In the genomic region with DNA sequence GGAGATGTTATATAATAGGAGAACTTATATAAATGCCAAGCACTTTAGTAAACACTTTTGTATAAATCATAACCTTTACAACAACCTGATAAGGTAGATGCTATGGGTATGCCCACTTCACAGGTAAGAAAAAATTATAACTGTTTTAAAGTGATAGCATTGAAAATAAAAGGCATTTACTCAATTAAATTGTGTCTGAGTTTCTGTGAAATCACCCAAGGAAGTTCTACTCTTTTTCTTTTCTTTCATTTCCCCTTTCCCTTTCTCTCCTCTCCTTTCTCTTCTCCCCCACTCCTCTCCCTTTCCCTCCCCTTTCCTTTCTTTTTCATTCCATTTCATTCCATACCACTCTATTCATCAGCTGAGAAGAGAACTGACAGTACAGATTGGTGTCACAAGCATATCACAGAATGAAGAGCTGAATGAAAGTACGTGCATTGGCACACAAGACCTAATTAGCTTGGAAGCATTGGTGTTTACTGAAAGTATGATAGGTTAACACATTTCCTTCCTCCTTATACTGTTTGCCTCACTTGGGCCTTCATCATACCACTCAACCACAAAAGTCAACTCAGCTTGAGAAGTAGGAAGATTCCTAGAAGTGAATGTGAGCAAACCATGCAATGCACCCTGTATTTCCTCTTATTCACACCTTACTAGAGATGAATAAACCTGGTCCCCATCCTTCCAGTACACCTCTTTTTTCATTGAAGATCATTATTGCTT, we compare ENCODE assay signal across 13 cellular contexts.
A peak's percentile ranks its signal among the peaks of the same experiment; 100 is the strongest.
DNase-seq lines count a peak whose midpoint lies in the region; ATAC-seq and TF ChIP-seq lines count a peak whose summit lies in the region.
"Had no signal": no experiment of that assay in that cellular context is flagged by ENCODE, and none has a peak within 500 bp of the region (broad histone marks: within the 10 kb centered on the region; RNA-seq: fewer than 3 reads in every experiment).

No MANE protein-coding gene starts in this region.

- no peaks in the 10 kb centered on the region for H3K4me1 ChIP-seq in mucosa of descending colon (ENCODE audit: low read depth)
- H3K4me1 ChIP-seq: vagina had no signal

- H3K9me3 ChIP-seq in T-helper 17 cell (ENCODE audit: control insufficient read depth, low read length, poor library complexity, severe bottlenecking): no peaks in the 10 kb centered on the region
- H3K9me3 ChIP-seq in mucosa of descending colon: peaks cover 4% of the 10 kb centered on the region
- H3K9me3 ChIP-seq: vagina had no signal

- ATAC-seq in T-helper 17 cell: peak; percentile 65
- peak; percentile 24 for ATAC-seq in mucosa of descending colon
- ATAC-seq in GM18861 (IDR thresholded peaks at IDR 0.05; ENCODE audit: unreplicated experiment): no peak
- ATAC-seq in HG02588 (IDR thresholded peaks at IDR 0.05; ENCODE audit: unreplicated experiment): no peak

- no peak overlapping the region for H3K4me3 ChIP-seq in mucosa of descending colon
- H3K4me3 ChIP-seq: SK-N-MC, vagina had no signal

- in situ Hi-C loops in KBM-7 (cut with MboI; ENCODE audit: low pct_unique_long_range_greater_than_20kb, low sequenced_read_pairs): loop anchor here (25.0 kb wide), 1 partner anchor 663 kb away; no protein-coding TSS in a partner anchor

- no peak for TF ChIP-seq CTCF in mucosa of descending colon (IDR thresholded peaks at IDR 0.05)

- H3K36me3 ChIP-seq in mucosa of descending colon (ENCODE audit: low read depth): no peaks in the 10 kb centered on the region
- H3K36me3 ChIP-seq: vagina had no signal

- peaks cover 6% of the 10 kb centered on the region for H3K4me1 Mint-ChIP-seq in T-helper 17 cell

- H3K27me3 Mint-ChIP-seq in T-helper 17 cell: no peaks in the 10 kb centered on the region
- H3K27me3 Mint-ChIP-seq: dendritic cell treated with granulocyte-macrophage colony-stimulating factor and Interleukin-4, amounts not matched to agents 40 ng/mL and 50 ng/mL, for 4 days had no signal

- DNase-seq in CD1c-positive myeloid dendritic cell (ENCODE audit: extremely low spot score) (peak; percentile 39), KBM-7 (peak; percentile 74), T-helper 17 cell (no peak), mucosa of descending colon (no peak), DMS153 treated with DMSO at 0.1 percent for 48 hours (lab: John Stamatoyannopoulos, UW; ENCODE audit: unreplicated experiment) (no peak)
- DNase-seq: NCI-H1436 treated with DMSO at 0.1 percent for 48 hours, NCI-H446 had no signal

- H3K36me3 Mint-ChIP-seq in T-helper 17 cell (ENCODE audit: low read depth): no peaks in the 10 kb centered on the region

- intact Hi-C loops in mucosa of descending colon (cut with DNase I, micrococcal nuclease): no loop called here

- H3K4me3 Mint-ChIP-seq in T-helper 17 cell: no peak overlapping the region
- H3K4me3 Mint-ChIP-seq: dendritic cell treated with granulocyte-macrophage colony-stimulating factor and Interleukin-4, amounts not matched to agents 40 ng/mL and 50 ng/mL, for 4 days; mesothelial cell of epicardium had no signal

- peak overlapping the region; percentile 1 for H3K27ac Mint-ChIP-seq in T-helper 17 cell
- H3K27ac Mint-ChIP-seq: dendritic cell treated with granulocyte-macrophage colony-stimulating factor and Interleukin-4, amounts not matched to agents 40 ng/mL and 50 ng/mL, for 4 days; mesothelial cell of epicardium had no signal

Comparison
In these comparisons a context has a peak if more than half of its experiments do, and no peak if none do; other contexts are left out.
1. DNase-seq: peak in CD1c-positive myeloid dendritic cell (single experiment) and KBM-7 (single experiment); none in T-helper 17 cell (0 of 3), mucosa of descending colon (0 of 3) and DMS153 treated with DMSO at 0.1 percent for 48 hours (single experiment).
2. ATAC-seq: peak in T-helper 17 cell (single experiment) and mucosa of descending colon (single experiment); none in GM18861 (single experiment) and HG02588 (single experiment).